Comparison of ENCODE assay signal across 8 cellular contexts in genomic region chr15:92902723-92903587, GRCh38. TPM values are rescaled to one million over a fixed set of nuclear protein-coding genes. Genes with fewer than 3 reads are reported as not detected.
DNase-seq lines count a peak whose midpoint lies in the region; ATAC-seq, FAIRE-seq and TF ChIP-seq lines count a peak whose summit lies in the region.

No MANE protein-coding gene starts in this region.

- H3K9me1 ChIP-seq in endothelial cell of umbilical vein (replicated peaks; ENCODE audit: control insufficient read depth, extremely low read depth, insufficient read depth, low read length): no peaks in the 10 kb centered on the region

- no peak overlapping the region for H2AFZ ChIP-seq in endothelial cell of umbilical vein (ENCODE audit: low read depth, low read length)

- ATAC-seq in pancreas: no peak
- ATAC-seq in HG03039 (IDR thresholded peaks at IDR 0.05; ENCODE audit: unreplicated experiment): no peak
- no peak for ATAC-seq in GM21528 (IDR thresholded peaks at IDR 0.05; ENCODE audit: low FRiP score, unreplicated experiment)
- no peak for ATAC-seq in HG02973 (IDR thresholded peaks at IDR 0.05; ENCODE audit: unreplicated experiment)

- TF ChIP-seq CTCF in endothelial cell of umbilical vein (IDR thresholded peaks at IDR 0.05; ENCODE audit: extremely low read depth in 1 of 2, insufficient read depth in 1 of 2, low read depth in 1 of 2, low read length in 2 of 2) (no peak), pancreas (IDR thresholded peaks at IDR 0.05) (no peak)

- BruUV-seq in endothelial cell of umbilical vein (replicated peaks; lab: Mats Ljungman, UMichigan): no TSS peak

- H3K27me3 ChIP-seq in endothelial cell of umbilical vein (ENCODE audit: control insufficient read depth in 2 of 2, insufficient read depth in 2 of 2, low read length in 2 of 2) (no peaks in the 10 kb centered on the region), pancreas (no peaks in the 10 kb centered on the region)

- H3K36me3 ChIP-seq in endothelial cell of umbilical vein (ENCODE audit: control insufficient read depth in 2 of 2, extremely low read depth in 1 of 2, insufficient read depth in 2 of 2, low read length in 2 of 2): peaks cover 0 to 6% of the 10 kb centered on the region in 2 experiments
- no peaks in the 10 kb centered on the region for H3K36me3 ChIP-seq in pancreas

- peak overlapping the region; percentile 100 for H3K9ac ChIP-seq in endothelial cell of umbilical vein (replicated peaks; ENCODE audit: extremely low read depth, insufficient read depth, low read length)

- dilution Hi-C loops in endothelial cell of umbilical vein (cut with MboI; ENCODE audit: extremely low pct_ligation_motif_present, low sequenced_read_pairs): loop anchor here (25.0 kb wide), 1 partner anchor 91 kb away; no protein-coding TSS in a partner anchor

- intact Hi-C loops in endothelial cell of umbilical vein (cut with micrococcal nuclease): loop anchor here (10.0 kb wide), 1 partner anchor 368 kb away; no protein-coding TSS in a partner anchor
- intact Hi-C loops in pancreas (cut with DNase I): loop anchor here in 1 of 3 donors (5.0 kb wide), 1 partner anchor 96 kb away; no protein-coding TSS in a partner anchor

- peak overlapping the region; percentile 99 for H3K4me2 ChIP-seq in endothelial cell of umbilical vein (ENCODE audit: insufficient read depth, low read length)

- peak overlapping the region; percentile 64 to 100 (median 97) for H3K4me3 ChIP-seq in endothelial cell of umbilical vein (replicated peaks in 1 of 3; ENCODE audit: insufficient read depth in 1 of 3, low read depth in 1 of 3, low read length in 3 of 3)
- H3K4me3 ChIP-seq in pancreas: peak overlapping the region; percentile 8 to 58 (median 48)

- DNase-seq in SIG-M5 treated with dmso at 0.1 percent for 504 hours (lab: John Stamatoyannopoulos, UW; ENCODE audit: unreplicated experiment) (peak; percentile 63), SIG-M5 (lab: John Stamatoyannopoulos, UW) (no peak), RPMI8226 (peak; percentile 45), endothelial cell of umbilical vein (ENCODE audit: low read depth, low spot score) (peak; percentile 62), pancreas (no peak)

- H3K27ac ChIP-seq in endothelial cell of umbilical vein (ENCODE audit: insufficient read depth, low read depth, low read length) (peak overlapping the region; percentile 98), pancreas (peak overlapping the region; percentile 91 to 99 (median 96))

- WGBS in pancreas, 2 donors: 2% methylated on average over 4 of the region's 4 CpGs

- FAIRE-seq in endothelial cell of umbilical vein (lab: Jason Lieb, UNC): no peak
- FAIRE-seq in pancreas (lab: Jason Lieb, UNC): peak; percentile 9

- H3K9me3 ChIP-seq in endothelial cell of umbilical vein (replicated peaks; ENCODE audit: control insufficient read depth, insufficient read depth, low read length): no peaks in the 10 kb centered on the region
- H3K9me3 ChIP-seq in pancreas: no peaks in the 10 kb centered on the region

- POLR2A ChIA-PET in endothelial cell of umbilical vein (lab: Charles Lee): interaction anchor here (1.3 to 2.2 kb wide), 2 partner anchors 18 to 21 kb away, joined by 3 to 25 read pairs; no protein-coding TSS in a partner anchor

- H4K20me1 ChIP-seq in endothelial cell of umbilical vein (replicated peaks; ENCODE audit: control insufficient read depth, extremely low read depth, insufficient read depth, low read length): no peaks in the 10 kb centered on the region

- H3K79me2 ChIP-seq in endothelial cell of umbilical vein (ENCODE audit: control insufficient read depth, insufficient read depth, low read length): peaks cover 91% of the 10 kb centered on the region

- TF ChIP-seq POLR2A in endothelial cell of umbilical vein (IDR thresholded peaks at IDR 0.05; ENCODE audit: low read depth, low read length): no peak

- CTCF ChIA-PET in endothelial cell of umbilical vein (lab: Charles Lee): interaction anchor here (1.1 to 6.8 kb wide), 5 partner anchors 14 to 106 kb away, joined by 4 to 67 read pairs (median 7); no protein-coding TSS in a partner anchor

- H3K4me1 ChIP-seq in endothelial cell of umbilical vein (ENCODE audit: control insufficient read depth, extremely low read depth, insufficient read depth, low read length): peaks cover 41% of the 10 kb centered on the region
- H3K4me1 ChIP-seq in pancreas: peaks cover 18 to 39% (median 36%) of the 10 kb centered on the region in 3 donors

TF ChIP-seq in endothelial cell of umbilical vein, 7 proteins besides CTCF, POLR2A, EP300 and RAD21:
- TF ChIP-seq POLR2AphosphoS5 (IDR thresholded peaks at IDR 0.05; ENCODE audit: insufficient read depth, low read depth, low read length) (no peak), GATA2 (IDR thresholded peaks at IDR 0.05; ENCODE audit: insufficient read depth, insufficient read length, low read depth, low read length) (no peak), MYC (IDR thresholded peaks at IDR 0.05; ENCODE audit: low read depth, low read length) (no peak), MAX (IDR thresholded peaks at IDR 0.05; ENCODE audit: insufficient read depth, insufficient read length) (no peak), JUN (IDR thresholded peaks at IDR 0.05; ENCODE audit: borderline replicate concordance, insufficient read depth, insufficient read length, low read depth) (peak; percentile 31)

RNA-seq across cellular contexts. Expression of gene CHD2, which starts 2.8 kb away (rescaled TPM):
- total RNA-seq in endothelial cell of umbilical vein: 97.9 and 102 TPM in 2 replicates
- polyA plus RNA-seq in endothelial cell of umbilical vein: 35.9 and 53.8 TPM in 2 replicates
- 34.4 and 35.9 TPM in 2 replicates for polyA plus RNA-seq in endothelial cell of umbilical vein (2011; cell fraction: cytosol; rRNA removed)
- 242 and 270 TPM in 2 replicates for polyA plus RNA-seq in endothelial cell of umbilical vein (2011; cell fraction: nucleus; rRNA removed)
- 47.9 and 49.9 TPM in 2 replicates for polyA plus RNA-seq in endothelial cell of umbilical vein (2012)
- 140 and 151 TPM in 2 replicates for polyA minus RNA-seq in endothelial cell of umbilical vein
- polyA minus RNA-seq in endothelial cell of umbilical vein (2011; cell fraction: cytosol; rRNA and poly(A)+ RNA removed): 29.8 TPM
- 377 and 533 TPM in 2 replicates for polyA minus RNA-seq in endothelial cell of umbilical vein (2011; cell fraction: nucleus; rRNA and poly(A)+ RNA removed)
- 10 to 100 TPM; 37.0 to 86.3 (median 50.1) TPM for total RNA-seq in pancreas
- polyA plus RNA-seq in pancreas: 10 to 100 TPM; 27.7 to 31.1 TPM

Comparison
In these comparisons a context has a peak if more than half of its experiments do, and no peak if none do; other contexts are left out.
1. DNase-seq: peak in SIG-M5 treated with dmso at 0.1 percent for 504 hours (single experiment), RPMI8226 (single experiment) and endothelial cell of umbilical vein (single experiment); none in SIG-M5 (single experiment) and pancreas (0 of 6).